ENCODE assay signal across 7 cellular contexts in the genomic region with DNA sequence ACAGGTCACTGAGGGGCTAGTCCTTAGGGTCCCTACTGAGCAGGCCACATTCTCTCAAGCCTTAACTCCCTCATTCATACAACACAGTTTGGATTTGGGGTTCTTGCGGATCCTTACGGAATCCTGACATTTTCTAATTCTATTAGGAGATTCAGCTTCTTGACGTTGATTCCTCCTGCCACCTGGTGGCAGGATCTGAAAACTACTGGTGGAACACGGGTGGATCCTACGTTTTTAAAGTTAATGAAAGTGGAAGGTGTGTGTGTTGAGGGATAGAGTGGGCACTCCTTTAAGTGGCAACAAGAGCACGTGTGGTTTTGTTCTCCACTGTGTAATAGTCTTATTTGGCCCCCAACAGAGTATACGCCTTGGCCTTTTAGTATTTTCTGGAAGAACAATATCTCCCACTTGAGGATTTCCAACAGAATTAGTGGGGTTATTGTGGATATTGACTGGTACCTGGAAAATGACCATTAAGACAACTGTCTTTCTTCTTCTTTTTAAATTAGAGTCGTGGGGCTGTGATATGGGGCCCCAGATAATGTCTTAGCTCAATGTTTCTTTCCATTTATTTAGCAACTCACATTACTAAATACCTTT. TPM values are rescaled to one million over a fixed set of nuclear protein-coding genes. Genes with fewer than 3 reads are reported as not detected.
DNase-seq lines count a peak whose midpoint lies in the region; ATAC-seq and TF ChIP-seq lines count a peak whose summit lies in the region.

No MANE protein-coding gene starts in this region.

- H3K27me3 Mint-ChIP-seq in neural progenitor cell (ENCODE audit: insufficient read depth, low read depth): peaks cover 3% of the 10 kb centered on the region

- CTCF ChIA-PET in GM10248 (lab: Yijun Ruan, JAX): interaction anchor here (0.7 to 4.3 kb wide), 31 partner anchors 8 to 981 kb away, joined by 3 to 36 read pairs (median 6); no protein-coding TSS in a partner anchor

- H3K9ac ChIP-seq in NT2/D1 (ENCODE audit: insufficient read length, low read depth): no peak overlapping the region
- no peak overlapping the region for H3K9ac ChIP-seq in neural progenitor cell

- H3K9me3 ChIP-seq in NT2/D1 (ENCODE audit: insufficient read depth, low read length) (no peaks in the 10 kb centered on the region), neural progenitor cell (ENCODE audit: low read depth) (no peaks in the 10 kb centered on the region), tibial artery (no peaks in the 10 kb centered on the region)

- intact Hi-C loops in tibial artery (cut with DNase I; ENCODE audit: low total_unique reads): no loop called here

- no peak overlapping the region for H3K4me3 ChIP-seq in NT2/D1 (ENCODE audit: insufficient read length, low read depth)
- no peak overlapping the region for H3K4me3 ChIP-seq in neural progenitor cell
- no peak overlapping the region for H3K4me3 ChIP-seq in tibial artery

- no peaks in the 10 kb centered on the region for H3K4me1 ChIP-seq in NT2/D1 (ENCODE audit: insufficient read depth, insufficient read length)
- H3K4me1 ChIP-seq in neural progenitor cell: no peaks in the 10 kb centered on the region
- H3K4me1 ChIP-seq in tibial artery: no peaks in the 10 kb centered on the region

- H3K27me3 ChIP-seq in NT2/D1 (ENCODE audit: insufficient read depth, insufficient read length) (no peaks in the 10 kb centered on the region), neural progenitor cell (no peaks in the 10 kb centered on the region), tibial artery (no peaks in the 10 kb centered on the region)

- H3K36me3 ChIP-seq in NT2/D1 (ENCODE audit: insufficient read depth, insufficient read length, low read length) (no peaks in the 10 kb centered on the region), neural progenitor cell (no peaks in the 10 kb centered on the region), tibial artery (no peaks in the 10 kb centered on the region)

- no peaks in the 10 kb centered on the region for H3F3A ChIP-seq in neural progenitor cell (ENCODE audit: low read depth)

- peak; percentile 59 for DNase-seq in GM10248 (ENCODE audit: extremely low spot score)
- peak; percentile 49 for DNase-seq in NT2/D1 (ENCODE audit: low read depth, low spot score)
- DNase-seq in activated T-cell treated with anti-CD3 and anti-CD28 coated beads for 48 hours (ENCODE audit: low read depth): peak; percentile 36
- DNase-seq in fibroblast of gingiva (ENCODE audit: low read depth): peak; percentile 50
- DNase-seq in neural progenitor cell (ENCODE audit: low spot score): peak; percentile 72
- peak in 1 of 2 donors; percentile 39 for DNase-seq in tibial artery

- no peaks in the 10 kb centered on the region for H3K79me2 ChIP-seq in neural progenitor cell (ENCODE audit: low read depth)

- no peak overlapping the region for H3K27ac ChIP-seq in neural progenitor cell
- no peak overlapping the region for H3K27ac ChIP-seq in tibial artery

- H3K27ac Mint-ChIP-seq in neural progenitor cell: no peak overlapping the region

- H3K9me3 Mint-ChIP-seq in neural progenitor cell: no peaks in the 10 kb centered on the region

- peak overlapping the region; percentile 76 for H2AFZ ChIP-seq in neural progenitor cell (replicated peaks)

- TF ChIP-seq CTCF in GM10248 (IDR thresholded peaks at IDR 0.05; ENCODE audit: control extremely low read depth, extremely low read depth, low read depth, missing control alignments): peak; percentile 84
- peak; percentile 91 for TF ChIP-seq CTCF in neural progenitor cell (IDR thresholded peaks at IDR 0.05)
- peak; percentile 62 to 65 for TF ChIP-seq CTCF in tibial artery (IDR thresholded peaks at IDR 0.05)

- H4K20me1 ChIP-seq in neural progenitor cell (ENCODE audit: low read depth): no peaks in the 10 kb centered on the region

- H3K4me3 Mint-ChIP-seq in neural progenitor cell: no peak overlapping the region

- POLR2A ChIA-PET in GM10248 (lab: Yijun Ruan, JAX): interaction anchor here (0.6 kb wide), 2 partner anchors 331 to 691 kb away, joined by 3 read pairs; no protein-coding TSS in a partner anchor

- ATAC-seq in HG03342 (IDR thresholded peaks at IDR 0.05; ENCODE audit: unreplicated experiment): peak; percentile 75

- H3K36me3 Mint-ChIP-seq in neural progenitor cell: no peaks in the 10 kb centered on the region

- H3K4me1 Mint-ChIP-seq in neural progenitor cell: no peaks in the 10 kb centered on the region

- no peak overlapping the region for H3K4me2 ChIP-seq in neural progenitor cell

RNA-seq across cellular contexts. Expression of a gene that starts 25.2 kb away (rescaled TPM):
- total RNA-seq in neural progenitor cell (ENCODE audit: low replicate concordance): 0.06 TPM in 1 of 2 replicates, not detected in the other
